ENCODE assay signal across 13 cellular contexts in the genomic region with DNA sequence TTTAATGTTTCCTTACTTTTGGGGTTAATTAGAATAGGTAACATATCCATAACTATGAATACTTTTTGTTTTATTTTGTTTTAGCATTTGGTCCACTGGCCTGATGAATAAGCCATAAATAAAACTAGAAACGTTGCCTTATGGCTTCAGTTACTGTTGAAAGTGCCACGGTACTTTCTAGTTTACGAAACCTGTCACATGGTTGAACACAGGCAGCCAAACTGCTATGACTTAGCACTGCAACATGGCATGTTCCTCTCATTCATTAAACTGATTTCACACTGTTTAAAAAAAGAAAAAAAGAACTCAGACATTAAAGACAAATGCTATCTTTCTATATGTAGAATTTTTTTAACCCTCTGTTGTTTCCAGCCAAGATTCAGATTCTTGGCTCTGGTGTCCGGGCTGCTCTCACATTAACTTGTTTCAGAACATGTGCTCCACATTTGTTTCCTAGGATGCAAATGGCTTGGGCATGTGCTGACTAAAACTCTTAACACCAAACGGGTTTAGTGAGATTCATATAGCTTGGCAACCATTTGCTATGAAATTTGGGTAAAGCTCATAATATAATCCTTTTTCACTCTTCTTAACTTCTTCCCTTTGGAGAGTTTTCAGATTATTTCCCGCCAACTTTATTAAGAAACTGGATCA.
A peak's percentile ranks its signal among the peaks of the same experiment; 100 is the strongest.
DNase-seq lines count a peak whose midpoint lies in the region; ATAC-seq lines count a peak whose summit lies in the region.
"Had no signal": no experiment of that assay in that cellular context is flagged by ENCODE, and none has a peak within 500 bp of the region (broad histone marks: within the 10 kb centered on the region; RNA-seq: fewer than 3 reads in every experiment).

No MANE protein-coding gene starts in this region.

- no peak overlapping the region for H3K23ac ChIP-seq in mesenchymal stem cell (ENCODE audit: low read length in 2 of 2)

- peak; percentile 37 for DNase-seq in GM04504 (ENCODE audit: low read depth)
- DNase-seq in amniotic epithelial cell (ENCODE audit: low read depth): peak; percentile 15
- DNase-seq in mesenchymal stem cell: peak; percentile 25
- DNase-seq in NCI-H146 treated with DMSO at 0.1 percent for 48 hours (lab: John Stamatoyannopoulos, UW; ENCODE audit: unreplicated experiment): no peak
- DNase-seq in DMS114 treated with DMSO at 0.1 percent for 48 hours (lab: John Stamatoyannopoulos, UW; ENCODE audit: unreplicated experiment): no peak
- DNase-seq in activated CD4-positive, alpha-beta T cell treated with anti-CD3 and anti-CD28 coated beads, Interleukin-2, amount 50 U/mL, for 1 hour: no peak
- DNase-seq: NCI-H1436, NCI-H524, right lobe of liver, SIG-M5 had no signal

- H2BK15ac ChIP-seq in mesenchymal stem cell (ENCODE audit: low read depth, poor library complexity, severe bottlenecking): no peak overlapping the region

- ATAC-seq in HG02759 (IDR thresholded peaks at IDR 0.05; ENCODE audit: unreplicated experiment) (peak; percentile 56), GM18870 (IDR thresholded peaks at IDR 0.05; ENCODE audit: unreplicated experiment) (no peak)

- H3K14ac ChIP-seq in mesenchymal stem cell (ENCODE audit: low read length in 2 of 2): no peak overlapping the region

- 82% methylated on average over 3 of the region's 6 CpGs for WGBS in mesenchymal stem cell

- H2AK5ac ChIP-seq in mesenchymal stem cell (ENCODE audit: low read length, severe bottlenecking): no peak overlapping the region

- H4K91ac ChIP-seq in mesenchymal stem cell (ENCODE audit: low read length): no peak overlapping the region

- H3K27me3 ChIP-seq in mesenchymal stem cell (ENCODE audit: control insufficient read depth in 1 of 2, insufficient read depth in 1 of 2, low read length in 2 of 2): no peaks in the 10 kb centered on the region
- H3K27me3 ChIP-seq: right lobe of liver had no signal

- H3K4me1 ChIP-seq in mesenchymal stem cell (ENCODE audit: control insufficient read depth, insufficient read depth, low read depth, low read length): no peaks in the 10 kb centered on the region
- H3K4me1 ChIP-seq: right lobe of liver had no signal

- H3K4me3 ChIP-seq in mesenchymal stem cell (ENCODE audit: insufficient read depth in 1 of 2, low read depth in 1 of 2, low read length in 2 of 2): no peak overlapping the region
- H3K4me3 ChIP-seq: right lobe of liver had no signal

- H4K8ac ChIP-seq in mesenchymal stem cell (ENCODE audit: low read length): no peak overlapping the region

- no peak overlapping the region for H3K27ac ChIP-seq in mesenchymal stem cell (ENCODE audit: low read length, poor library complexity, severe bottlenecking)
- H3K27ac ChIP-seq: C4-2B, right lobe of liver had no signal

- H3K9me3 ChIP-seq in mesenchymal stem cell (ENCODE audit: control insufficient read depth, low read length): no peaks in the 10 kb centered on the region
- H3K9me3 ChIP-seq: right lobe of liver had no signal

- no peak overlapping the region for H2BK12ac ChIP-seq in mesenchymal stem cell (ENCODE audit: low read length in 2 of 2)

- H3K9ac ChIP-seq in mesenchymal stem cell (ENCODE audit: low read length): peak overlapping the region; percentile 80

- no peak overlapping the region for H3K4me2 ChIP-seq in mesenchymal stem cell (ENCODE audit: low read length, poor library complexity, severe bottlenecking)

- no peak overlapping the region for H2AFZ ChIP-seq in mesenchymal stem cell (ENCODE audit: low read depth, low read length)

- no peak overlapping the region for H2BK120ac ChIP-seq in mesenchymal stem cell (ENCODE audit: low read depth, low read length)

- no peak overlapping the region for H3K4ac ChIP-seq in mesenchymal stem cell (ENCODE audit: low read depth in 1 of 2, low read length in 2 of 2)

- no peak overlapping the region for H2BK5ac ChIP-seq in mesenchymal stem cell (ENCODE audit: low read depth, low read length, poor library complexity, severe bottlenecking)

- no peaks in the 10 kb centered on the region for H3K36me3 ChIP-seq in mesenchymal stem cell (ENCODE audit: control insufficient read depth in 1 of 2, insufficient read depth in 2 of 2, low read depth in 1 of 2, low read length in 2 of 2)
- H3K36me3 ChIP-seq: right lobe of liver had no signal

- H3K18ac ChIP-seq in mesenchymal stem cell (ENCODE audit: low read depth in 1 of 2, low read length in 2 of 2): no peak overlapping the region

- no peaks in the 10 kb centered on the region for H3K79me1 ChIP-seq in mesenchymal stem cell (replicated peaks; ENCODE audit: low read length, poor library complexity, severe bottlenecking)

Comparison
In these comparisons a context has a peak if more than half of its experiments do, and no peak if none do; other contexts are left out.
1. DNase-seq: peak in GM04504 (single experiment), amniotic epithelial cell (single experiment) and mesenchymal stem cell (single experiment); none in NCI-H146 treated with DMSO at 0.1 percent for 48 hours (single experiment), DMS114 treated with DMSO at 0.1 percent for 48 hours (single experiment) and activated CD4-positive, alpha-beta T cell treated with anti-CD3 and anti-CD28 coated beads, Interleukin-2, amount 50 U/mL, for 1 hour (single experiment).